25 cellular contexts compared by ENCODE assay signal in the genomic region with DNA sequence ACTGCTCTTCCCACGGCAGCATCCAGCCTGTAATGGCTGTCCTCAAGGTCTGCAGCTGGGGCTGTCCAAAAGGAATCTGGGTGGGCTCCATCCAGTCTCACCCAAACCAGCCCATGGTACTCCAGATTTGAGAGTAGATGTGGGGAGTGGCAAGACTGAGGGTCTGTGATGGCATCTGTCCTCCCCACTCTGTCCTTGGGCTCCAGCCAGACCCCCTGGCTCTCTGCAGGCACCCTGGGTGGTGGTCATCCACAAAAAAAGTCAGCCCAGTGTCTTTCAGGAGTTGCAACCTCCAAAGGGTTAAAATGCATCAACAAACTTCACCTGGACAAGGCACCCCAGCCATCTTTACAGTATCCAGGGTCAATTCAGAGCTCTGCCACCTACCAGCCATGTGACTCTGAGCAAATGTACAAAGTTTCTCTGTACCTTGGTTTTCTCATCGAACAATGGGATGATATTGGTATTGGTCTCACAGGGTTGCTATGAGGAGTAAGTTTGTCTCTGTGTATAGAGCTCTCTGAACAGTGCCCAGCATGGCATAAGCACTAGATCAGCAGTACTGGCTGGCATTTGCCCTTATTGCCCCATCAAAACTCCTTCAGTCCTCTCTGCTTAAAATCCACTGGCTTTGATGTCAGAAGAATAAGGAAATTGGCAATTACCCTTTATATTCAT. TPM values are rescaled to one million over a fixed set of nuclear protein-coding genes. Genes with fewer than 3 reads are reported as not detected.
"Had no signal": no experiment of that assay in that cellular context is flagged by ENCODE, and none has a peak within 500 bp of the region (broad histone marks: within the 10 kb centered on the region; RNA-seq: fewer than 3 reads in every experiment).

No MANE protein-coding gene starts in this region.

- H3K27ac Mint-ChIP-seq: activated CD4-positive, alpha-beta memory T cell treated with anti-CD3 and anti-CD28 coated beads for 36 hours; activated CD4-positive, alpha-beta T cell treated with anti-CD3 and anti-CD28 coated beads, Interleukin-2, amount 10 ng/mL, durations not matched to agents 7 days and 5 days; activated naive CD4-positive, alpha-beta T cell treated with anti-CD3 and anti-CD28 coated beads, Interleukin-2, amount 50 U/mL, for 72 hours; activated naive CD8-positive, alpha-beta T cell treated with anti-CD3 and anti-CD28 coated beads, Interleukin-2, amount 50 U/mL, for 24 hours; activated T-cell treated with anti-CD3 and anti-CD28 coated beads, Interleukin-2, amount 50 U/mL, for 24 hours; IgD-negative memory B cell; T-cell had no signal

- H3K9me3 ChIP-seq: ascending aorta, body of pancreas had no signal

- H3K4me3 Mint-ChIP-seq: activated CD4-positive, alpha-beta memory T cell treated with anti-CD3 and anti-CD28 coated beads for 36 hours; activated CD4-positive, alpha-beta T cell treated with anti-CD3 and anti-CD28 coated beads, Interleukin-2, amount 10 ng/mL, durations not matched to agents 7 days and 5 days; activated naive CD8-positive, alpha-beta T cell treated with anti-CD3 and anti-CD28 coated beads, Interleukin-2, amount 50 U/mL, for 24 hours; activated T-cell treated with anti-CD3 and anti-CD28 coated beads, Interleukin-2, amount 50 U/mL, for 24 hours; IgD-negative memory B cell; T-cell had no signal

- H3K36me3 ChIP-seq: ascending aorta had no signal

- H3K27ac ChIP-seq: ascending aorta, body of pancreas had no signal

- H3K4me3 ChIP-seq: ascending aorta, body of pancreas had no signal

- DNase-seq: activated CD4-positive, alpha-beta memory T cell treated with anti-CD3 and anti-CD28 coated beads for 36 hours; activated CD4-positive, alpha-beta T cell treated with anti-CD3 and anti-CD28 coated beads, Interleukin-2, amount 10 ng/mL, durations not matched to agents 7 days and 5 days; activated CD4-positive, CD25-positive, alpha-beta regulatory T cell; activated effector memory CD4-positive, alpha-beta T cell treated with anti-CD3 and anti-CD28 coated beads, Interleukin-2, amount 50 U/mL, for 16 hours; activated naive CD4-positive, alpha-beta T cell treated with Interleukin-2 at 50 U/mL for 16 hours; activated naive CD8-positive, alpha-beta T cell treated with anti-CD3 and anti-CD28 coated beads, Interleukin-2, amount 50 U/mL, for 24 hours; activated T-cell treated with anti-CD3 and anti-CD28 coated beads, Interleukin-2, amount 50 U/mL, for 24 hours; amniotic stem cell; body of pancreas; KG1; NCI-H1105; NCI-H1436; NCI-H1694 treated with DMSO at 0.1 percent for 48 hours; NCI-H2029 treated with DMSO at 0.1 percent for 48 hours; NCI-H345; NCI-H510A; NCI-H69; NK-92 treated with Interleukin-12 subunit alpha and Interleukin-12 subunit beta, amount 100 ng/mL, for 24 hours; OCI-M1; SHP77 treated with DMSO at 0.1 percent for 48 hours; T-cell; T1000 had no signal

- H3K36me3 Mint-ChIP-seq: activated CD4-positive, alpha-beta memory T cell treated with anti-CD3 and anti-CD28 coated beads for 36 hours; activated naive CD4-positive, alpha-beta T cell treated with anti-CD3 and anti-CD28 coated beads, Interleukin-2, amount 50 U/mL, for 72 hours; T-cell had no signal

- H3K27me3 ChIP-seq: ascending aorta, body of pancreas had no signal

- H3K4me1 ChIP-seq: ascending aorta, body of pancreas had no signal

- H3K9me3 Mint-ChIP-seq: activated CD4-positive, alpha-beta memory T cell treated with anti-CD3 and anti-CD28 coated beads for 36 hours; activated naive CD8-positive, alpha-beta T cell treated with anti-CD3 and anti-CD28 coated beads, Interleukin-2, amount 50 U/mL, for 24 hours; activated T-cell treated with anti-CD3 and anti-CD28 coated beads, Interleukin-2, amount 50 U/mL, for 24 hours; T-cell had no signal

- ATAC-seq: activated naive CD4-positive, alpha-beta T cell treated with anti-CD3 and anti-CD28 coated beads, Interleukin-2, amount 50 U/mL, for 72 hours; activated naive CD8-positive, alpha-beta T cell treated with anti-CD3 and anti-CD28 coated beads, Interleukin-2, amount 50 U/mL, for 24 hours; body of pancreas; T-cell had no signal

RNA-seq across cellular contexts. Expression of a gene that starts 7.3 kb away (rescaled TPM):
- polyA plus RNA-seq: IgD-negative memory B cell had no signal
